ENCODE assay signal across 21 cellular contexts in the genomic region with DNA sequence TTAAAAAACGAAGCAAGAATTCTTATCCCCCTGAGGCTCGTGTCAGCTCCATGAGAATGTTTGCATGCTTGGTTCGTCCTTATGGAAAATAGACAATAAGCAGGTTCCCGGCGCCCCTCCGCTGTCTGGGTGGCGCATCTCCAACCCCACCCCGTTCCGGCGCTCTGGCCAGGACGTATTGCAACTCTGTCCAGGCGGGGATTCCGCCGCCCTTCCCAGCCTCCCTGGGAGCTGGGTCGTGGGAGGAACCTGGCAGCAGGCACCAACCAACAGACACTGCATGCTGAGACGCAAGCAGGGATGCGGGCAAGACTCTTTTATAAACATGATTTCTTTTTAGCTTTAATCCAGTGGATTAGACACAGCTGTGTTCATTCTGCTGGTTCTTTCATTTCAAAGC.
A peak's percentile ranks its signal among the peaks of the same experiment; 100 is the strongest.
DNase-seq lines count a peak whose midpoint lies in the region; ATAC-seq and TF ChIP-seq lines count a peak whose summit lies in the region.
"Had no signal": no experiment of that assay in that cellular context is flagged by ENCODE, and none has a peak within 500 bp of the region (broad histone marks: within the 10 kb centered on the region; RNA-seq: fewer than 3 reads in every experiment).

No MANE protein-coding gene starts in this region.

- peaks cover 2% of the 10 kb centered on the region for H3K27me3 Mint-ChIP-seq in activated CD4-positive, alpha-beta T cell treated with anti-CD3 and anti-CD28 coated beads, Interleukin-2, amount 10 ng/mL, durations not matched to agents 7 days and 5 days

- H3K36me3 ChIP-seq in mucosa of descending colon (ENCODE audit: low read depth): no peaks in the 10 kb centered on the region
- no peaks in the 10 kb centered on the region for H3K36me3 ChIP-seq in testis (ENCODE audit: low read depth, missing control alignments)
- H3K36me3 ChIP-seq: BLaER1 treated with 17β-estradiol and CSF1 and Interleukin-3, amounts not matched to agents 10 nM and 100 nM; SJSA1; thyroid gland had no signal

- no peak overlapping the region for H3K27ac Mint-ChIP-seq in activated CD4-positive, alpha-beta T cell treated with anti-CD3 and anti-CD28 coated beads, Interleukin-2, amount 10 ng/mL, durations not matched to agents 7 days and 5 days
- H3K27ac Mint-ChIP-seq: stimulated activated naive B cell treated with anti-CD40 and anti-IgM and Interleukin-4, amounts not matched to agents 10 μg/mL and 1 μg/mL and 100 μg/mL, for 72 hours had no signal

- POLR2A ChIA-PET in activated CD4-positive, alpha-beta T cell treated with anti-CD3 and anti-CD28 coated beads, Interleukin-2, amount 10 ng/mL, durations not matched to agents 7 days and 5 days (lab: Charles Lee): no interaction called here

- no peaks in the 10 kb centered on the region for H3K36me3 Mint-ChIP-seq in activated CD4-positive, alpha-beta T cell treated with anti-CD3 and anti-CD28 coated beads, Interleukin-2, amount 10 ng/mL, durations not matched to agents 7 days and 5 days (ENCODE audit: low read depth)
- H3K36me3 Mint-ChIP-seq: stimulated activated naive B cell treated with anti-CD40 and anti-IgM and Interleukin-4, amounts not matched to agents 10 μg/mL and 1 μg/mL and 100 μg/mL, for 72 hours had no signal

- DNase-seq in NCI-H69 (lab: John Stamatoyannopoulos, UW) (peak; percentile 3), fibroblast of mammary gland (ENCODE audit: low read depth) (peak; percentile 28), mucosa of descending colon (peak in 1 of 3 donors; percentile 4), testis (peak; percentile 47)
- no peak for DNase-seq in activated effector memory CD4-positive, alpha-beta T cell treated with Interleukin-2 at 50 U/mL for 16 hours
- no peak for DNase-seq in activated CD4-positive, alpha-beta T cell treated with anti-CD3 and anti-CD28 coated beads, Interleukin-2, amount 10 ng/mL, durations not matched to agents 7 days and 5 days
- DNase-seq: activated CD4-positive, CD25-positive, alpha-beta regulatory T cell; activated naive CD4-positive, alpha-beta T cell treated with anti-CD3 and anti-CD28 coated beads, Interleukin-2, amount 50 U/mL, for 16 hours; activated T-cell treated with anti-CD3 and anti-CD28 coated beads, Interleukin-2, amount 50 U/mL, for 48 hours; Calu3; EL; hippocampal formation; KG1; kidney; NCI-H1048; NCI-H2029 treated with DMSO at 0.1 percent for 48 hours; stimulated activated naive B cell treated with anti-CD40 and anti-IgM and Interleukin-4, amounts not matched to agents 10 μg/mL and 1 μg/mL and 100 μg/mL, for 72 hours; thyroid gland had no signal

- no peak for TF ChIP-seq CTCF in fibroblast of mammary gland (conservative IDR thresholded peaks at IDR 0.05; ENCODE audit: control insufficient read depth, insufficient read depth, low read depth, low read length)
- TF ChIP-seq CTCF in mucosa of descending colon (IDR thresholded peaks at IDR 0.05): no peak
- TF ChIP-seq CTCF in testis (IDR thresholded peaks at IDR 0.05): no peak

- ATAC-seq in mucosa of descending colon (peak; percentile 43), HG03135 (IDR thresholded peaks at IDR 0.05; ENCODE audit: unreplicated experiment) (no peak)
- ATAC-seq: stimulated activated naive B cell treated with anti-CD40 and anti-IgM and Interleukin-4, amounts not matched to agents 10 μg/mL and 1 μg/mL and 100 μg/mL, for 72 hours had no signal

- intact Hi-C loops in mucosa of descending colon (cut with DNase I, micrococcal nuclease): no loop called here
- intact Hi-C loops in testis (cut with DNase I; ENCODE audit: low total_unique reads): no loop called here

- 38 to 45% methylated on average over 17 of the region's 17 CpGs for WGBS in testis, 2 donors

- H3K27me3 ChIP-seq in testis: no peaks in the 10 kb centered on the region
- H3K27me3 ChIP-seq: BLaER1 treated with 17β-estradiol and CSF1 and Interleukin-3, amounts not matched to agents 10 nM and 100 nM; SJSA1; thyroid gland had no signal

- H3K9me3 ChIP-seq in mucosa of descending colon (no peaks in the 10 kb centered on the region), testis (no peaks in the 10 kb centered on the region)
- H3K9me3 ChIP-seq: SJSA1, thyroid gland had no signal

- no peaks in the 10 kb centered on the region for H3K4me1 Mint-ChIP-seq in activated CD4-positive, alpha-beta T cell treated with anti-CD3 and anti-CD28 coated beads, Interleukin-2, amount 10 ng/mL, durations not matched to agents 7 days and 5 days
- H3K4me1 Mint-ChIP-seq: stimulated activated naive B cell treated with anti-CD40 and anti-IgM and Interleukin-4, amounts not matched to agents 10 μg/mL and 1 μg/mL and 100 μg/mL, for 72 hours had no signal

- CTCF ChIA-PET in activated CD4-positive, alpha-beta T cell treated with anti-CD3 and anti-CD28 coated beads, Interleukin-2, amount 10 ng/mL, durations not matched to agents 7 days and 5 days (lab: Charles Lee): no interaction called here

- H3K27ac ChIP-seq in testis: no peak overlapping the region
- H3K27ac ChIP-seq: BLaER1 treated with 17β-estradiol and CSF1 and Interleukin-3, amounts not matched to agents 10 nM and 100 nM; SJSA1; thyroid gland had no signal

- H3K4me3 ChIP-seq in fibroblast of mammary gland (ENCODE audit: control insufficient read depth, low read depth, low read length): no peak overlapping the region
- H3K4me3 ChIP-seq in mucosa of descending colon: no peak overlapping the region
- peak overlapping the region in 1 of 2 donors; percentile 18 for H3K4me3 ChIP-seq in testis
- H3K4me3 ChIP-seq: BLaER1 treated with 17β-estradiol and CSF1 and Interleukin-3, amounts not matched to agents 10 nM and 100 nM; SJSA1; thyroid gland had no signal

- H3K4me1 ChIP-seq in mucosa of descending colon (ENCODE audit: low read depth): no peaks in the 10 kb centered on the region
- no peaks in the 10 kb centered on the region for H3K4me1 ChIP-seq in testis
- H3K4me1 ChIP-seq: BLaER1 treated with 17β-estradiol and CSF1 and Interleukin-3, amounts not matched to agents 10 nM and 100 nM; thyroid gland had no signal

- no peak overlapping the region for H3K4me3 Mint-ChIP-seq in activated CD4-positive, alpha-beta T cell treated with anti-CD3 and anti-CD28 coated beads, Interleukin-2, amount 10 ng/mL, durations not matched to agents 7 days and 5 days
- H3K4me3 Mint-ChIP-seq: stimulated activated naive B cell treated with anti-CD40 and anti-IgM and Interleukin-4, amounts not matched to agents 10 μg/mL and 1 μg/mL and 100 μg/mL, for 72 hours had no signal

- TF ChIP-seq POLR2A in testis (IDR thresholded peaks at IDR 0.05): no peak

- no peaks in the 10 kb centered on the region for H3K9me3 Mint-ChIP-seq in activated CD4-positive, alpha-beta T cell treated with anti-CD3 and anti-CD28 coated beads, Interleukin-2, amount 10 ng/mL, durations not matched to agents 7 days and 5 days

Comparison
In these comparisons a context has a peak if more than half of its experiments do, and no peak if none do; other contexts are left out.
1. DNase-seq: peak in NCI-H69 (single experiment), fibroblast of mammary gland (single experiment) and testis (single experiment); none in activated effector memory CD4-positive, alpha-beta T cell treated with Interleukin-2 at 50 U/mL for 16 hours (single experiment) and activated CD4-positive, alpha-beta T cell treated with anti-CD3 and anti-CD28 coated beads, Interleukin-2, amount 10 ng/mL, durations not matched to agents 7 days and 5 days (single experiment).